7 cellular contexts compared by ENCODE assay signal in the genomic region with DNA sequence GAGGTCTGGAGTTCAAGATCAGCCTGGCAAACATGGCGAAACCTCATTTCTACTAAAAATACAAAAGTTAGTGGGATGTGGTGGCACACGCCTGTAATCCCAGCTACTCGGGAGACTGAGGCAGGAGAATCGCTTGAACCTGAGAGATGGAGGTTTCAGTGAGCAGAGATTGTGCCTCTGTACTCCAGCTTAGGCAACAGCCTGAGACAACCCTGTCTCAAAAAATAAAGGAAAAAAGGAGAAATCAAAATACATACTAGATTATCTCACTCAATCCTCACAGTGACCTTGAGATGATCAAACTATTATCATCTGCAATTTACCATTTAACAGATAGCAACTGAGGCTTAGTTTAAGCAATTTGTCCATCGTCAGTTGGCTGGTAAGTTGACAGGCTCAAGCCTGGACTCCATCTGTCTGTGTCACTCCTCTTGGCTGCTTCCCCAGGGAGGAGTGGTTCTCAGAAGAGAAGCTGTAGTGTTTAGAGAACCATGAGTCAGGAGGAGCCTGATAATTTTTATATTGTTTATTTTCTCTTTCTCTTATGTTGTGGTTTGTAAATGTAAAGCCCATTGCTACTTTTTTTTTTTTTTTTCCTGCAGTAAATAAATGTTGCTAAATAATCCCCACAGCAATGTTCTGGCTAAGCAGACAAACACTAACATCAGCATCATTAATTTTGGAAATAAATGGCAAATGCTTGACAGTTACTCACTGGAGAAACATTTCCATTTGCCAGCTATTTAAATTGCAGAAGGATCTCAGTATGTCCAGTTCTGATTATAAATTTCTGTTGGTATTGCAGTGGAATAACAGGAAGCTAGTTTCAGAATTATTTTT. TPM values are rescaled to one million over a fixed set of nuclear protein-coding genes. Genes with fewer than 3 reads are reported as not detected.
DNase-seq lines count a peak whose midpoint lies in the region; ATAC-seq and TF ChIP-seq lines count a peak whose summit lies in the region.
"Not testable (repeated sequence)": the region's sequence is repeated elsewhere in the genome, so short reads cannot be mapped to it uniquely, and the experiment has no call there.

No MANE protein-coding gene starts in this region.

- not testable (repeated sequence) for H3K27me3 ChIP-seq in lung (ENCODE audit: control insufficient read depth, insufficient read depth)

- 73 to 77% methylated on average over 5 of the region's 5 CpGs for WGBS in lung, 2 donors

- not testable (repeated sequence) for TF ChIP-seq CTCF in lung (IDR thresholded peaks at IDR 0.05; ENCODE audit: control extremely low read depth, extremely low read depth); retinal pigment epithelial cell (conservative IDR thresholded peaks at IDR 0.05; ENCODE audit: low read depth, low read length)

- ATAC-seq in SK-N-SH treated with all-trans-retinoic acid at 6 μM for 48 hours: peak; percentile 95
- peak; percentile 88 for ATAC-seq in lung (ENCODE audit: insufficient read depth, low FRiP score)

- not testable (repeated sequence) for H3K9me3 ChIP-seq in lung (ENCODE audit: control insufficient read depth in 2 of 2, insufficient read depth in 1 of 2, low read length in 1 of 2)

- peak overlapping the region in 1 of 2 donors; percentile 75 for H3K27ac ChIP-seq in lung (ENCODE audit: low read depth in 1 of 2, low read length in 1 of 2)

- DNase-seq in DMS79 (lab: John Stamatoyannopoulos, UW): peak; percentile 36
- DNase-seq in NCI-H2029 treated with DMSO at 0.1 percent for 48 hours (lab: John Stamatoyannopoulos, UW): peak; percentile 41
- DNase-seq in cerebellum (ENCODE audit: low spot score): peak; percentile 58
- peak; percentile 85 for DNase-seq in globus pallidus (ENCODE audit: low spot score)
- peak; percentile 47 for DNase-seq in lung (ENCODE audit: low spot score)
- peak; percentile 18 for DNase-seq in retinal pigment epithelial cell (ENCODE audit: low read depth)

- H3K4me1 ChIP-seq in lung (ENCODE audit: control insufficient read depth in 2 of 2, insufficient read depth in 2 of 2, low read length in 2 of 2): not testable (repeated sequence)

- H3K4me3 ChIP-seq in lung; retinal pigment epithelial cell (ENCODE audit: low read length): not testable (repeated sequence)

- H3K36me3 ChIP-seq in lung (ENCODE audit: control insufficient read depth in 2 of 2, insufficient read depth in 2 of 2, low read length in 2 of 2): not testable (repeated sequence)

TF ChIP-seq in SK-N-SH treated with all-trans-retinoic acid at 6 μM for 48 hours, 23 proteins besides CTCF, POLR2A, EP300 and RAD21:
- TF ChIP-seq ISL1 (CRISPR knock-in tag; IDR thresholded peaks at IDR 0.05): peak; percentile 87

RNA-seq across cellular contexts. Expression of a gene that starts 46.4 kb away (rescaled TPM):
- total RNA-seq in cerebellum (15.5 TPM), lung (10 to 100 TPM; 12.9 to 27.1 TPM)
- 10 to 100 TPM in 1 of 2 donors, 1 to 10 TPM in 1; 6.1 to 11.1 TPM for polyA plus RNA-seq in lung

RNA-seq across cellular contexts. Expression of a gene that starts 47.6 kb away (rescaled TPM):
- total RNA-seq in cerebellum (32.6 TPM), lung (10 to 100 TPM; 67.5 to 91.9 TPM)
- polyA plus RNA-seq in lung: 100 to 1,000 TPM; 100 to 108 TPM

Comparison
In these comparisons a context has a peak if more than half of its experiments do, and no peak if none do; other contexts are left out.
1. DNase-seq: peak in every context shown above with its lines; median percentile 85 in globus pallidus; 58 in cerebellum; 47 in lung; 41 in NCI-H2029 treated with DMSO at 0.1 percent for 48 hours; 36 in DMS79; 18 in retinal pigment epithelial cell.